In the genomic region with DNA sequence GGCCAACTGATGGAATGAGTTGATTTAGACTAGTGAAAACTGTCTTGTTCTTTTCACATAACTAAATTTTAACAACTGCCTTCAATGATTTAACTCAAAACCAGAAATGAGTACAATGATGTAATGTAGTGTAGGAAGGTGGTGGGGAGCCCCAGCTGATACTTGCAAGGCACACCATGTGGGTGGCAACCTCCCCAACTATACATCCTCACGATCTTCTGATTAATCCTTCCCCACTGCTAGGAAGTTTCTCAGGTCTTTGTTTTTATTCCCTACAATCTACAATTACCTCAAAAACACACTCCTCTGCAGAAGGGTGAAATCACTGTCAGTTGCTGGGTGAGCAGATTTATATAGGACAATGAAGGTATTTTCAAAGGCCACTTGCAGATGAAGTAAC, we compare ENCODE assay signal across 30 cellular contexts.
"Had no signal": no experiment of that assay in that cellular context is flagged by ENCODE, and none has a peak within 500 bp of the region (broad histone marks: within the 10 kb centered on the region; RNA-seq: fewer than 3 reads in every experiment).

No MANE protein-coding gene starts in this region.

- H3K27me3 Mint-ChIP-seq: activated CD4-positive, alpha-beta T cell treated with anti-CD3 and anti-CD28 coated beads, Interleukin-2, amount 10 ng/mL, durations not matched to agents 24 days and 14 days; activated naive CD4-positive, alpha-beta T cell treated with anti-CD3 and anti-CD28 coated beads, Interleukin-2, amount 10 ng/mL, durations not matched to agents 7 days and 5 days; activated T-cell treated with anti-CD3 and anti-CD28 coated beads, Interleukin-2, amount 50 U/mL, for 24 hours; brain had no signal

- H3K4me3 Mint-ChIP-seq: activated CD4-positive, alpha-beta T cell treated with anti-CD3 and anti-CD28 coated beads, Interleukin-2, amount 10 ng/mL, durations not matched to agents 24 days and 14 days; activated CD8-positive, alpha-beta T cell treated with anti-CD3 and anti-CD28 coated beads for 36 hours; activated naive CD4-positive, alpha-beta T cell treated with anti-CD3 and anti-CD28 coated beads, Interleukin-2, amount 10 ng/mL, durations not matched to agents 7 days and 5 days; activated naive CD8-positive, alpha-beta T cell; activated naive CD8-positive, alpha-beta T cell treated with anti-CD3 and anti-CD28 coated beads, Interleukin-2, amount 50 U/mL, for 24 hours; activated T-cell treated with anti-CD3 and anti-CD28 coated beads, Interleukin-2, amount 50 U/mL, for 24 hours; brain; T-helper 1 cell treated with Interleukin-12 subunit alpha and Interleukin-12 subunit beta and Interleukin-4 antibody, amounts not matched to agents 30 μg/mL and 1 μg/mL, for 36 hours; T-helper 2 cell treated with Interferon-gamma antibody and Interleukin-4, amounts not matched to agents 5 μg/mL and 100 μg/mL, for 36 hours had no signal

- H3K36me3 Mint-ChIP-seq: activated naive CD4-positive, alpha-beta T cell treated with anti-CD3 and anti-CD28 coated beads, Interleukin-2, amount 10 ng/mL, durations not matched to agents 7 days and 5 days; activated naive CD8-positive, alpha-beta T cell; brain had no signal

- H3K27me3 ChIP-seq: Peyer's patch, SJSA1 had no signal

- H3K4me3 ChIP-seq: Peyer's patch, SJSA1 had no signal

- H3K9me3 ChIP-seq: Peyer's patch, SJSA1, SK-N-SH had no signal

- FAIRE-seq: bronchial epithelial cell, TTC549 had no signal

- H3K27ac Mint-ChIP-seq: activated CD4-positive, alpha-beta T cell treated with anti-CD3 and anti-CD28 coated beads, Interleukin-2, amount 10 ng/mL, durations not matched to agents 24 days and 14 days; activated CD8-positive, alpha-beta T cell treated with anti-CD3 and anti-CD28 coated beads for 36 hours; activated naive CD4-positive, alpha-beta T cell treated with anti-CD3 and anti-CD28 coated beads, Interleukin-2, amount 10 ng/mL, durations not matched to agents 7 days and 5 days; activated naive CD8-positive, alpha-beta T cell; activated naive CD8-positive, alpha-beta T cell treated with anti-CD3 and anti-CD28 coated beads, Interleukin-2, amount 50 U/mL, for 24 hours; activated T-cell treated with anti-CD3 and anti-CD28 coated beads, Interleukin-2, amount 50 U/mL, for 24 hours; brain; T-helper 1 cell treated with Interleukin-12 subunit alpha and Interleukin-12 subunit beta and Interleukin-4 antibody, amounts not matched to agents 30 μg/mL and 1 μg/mL, for 36 hours; T-helper 2 cell treated with Interferon-gamma antibody and Interleukin-4, amounts not matched to agents 5 μg/mL and 100 μg/mL, for 36 hours had no signal

- H3K9me3 Mint-ChIP-seq: activated CD4-positive, alpha-beta T cell treated with anti-CD3 and anti-CD28 coated beads, Interleukin-2, amount 10 ng/mL, durations not matched to agents 24 days and 14 days; activated CD8-positive, alpha-beta T cell treated with anti-CD3 and anti-CD28 coated beads for 36 hours; activated naive CD4-positive, alpha-beta T cell treated with anti-CD3 and anti-CD28 coated beads, Interleukin-2, amount 10 ng/mL, durations not matched to agents 7 days and 5 days; activated naive CD8-positive, alpha-beta T cell treated with anti-CD3 and anti-CD28 coated beads, Interleukin-2, amount 50 U/mL, for 24 hours; brain; T-helper 1 cell treated with Interleukin-12 subunit alpha and Interleukin-12 subunit beta and Interleukin-4 antibody, amounts not matched to agents 30 μg/mL and 1 μg/mL, for 36 hours; T-helper 2 cell treated with Interferon-gamma antibody and Interleukin-4, amounts not matched to agents 5 μg/mL and 100 μg/mL, for 36 hours had no signal

- DNase-seq: activated CD4-positive, alpha-beta T cell treated with anti-CD3 and anti-CD28 coated beads, Interleukin-2, amount 10 ng/mL, durations not matched to agents 24 days and 14 days; activated CD4-positive, alpha-beta T cell treated with anti-CD3 and anti-CD28 coated beads, Interleukin-2, amount 50 U/mL, for 4 hours; activated CD8-positive, alpha-beta T cell treated with anti-CD3 and anti-CD28 coated beads for 36 hours; activated effector memory CD4-positive, alpha-beta T cell treated with Interleukin-2 at 50 U/mL for 16 hours; activated naive CD4-positive, alpha-beta T cell treated with anti-CD3 and anti-CD28 coated beads, Interleukin-2, amount 10 ng/mL, durations not matched to agents 7 days and 5 days; activated naive CD8-positive, alpha-beta T cell treated with anti-CD3 and anti-CD28 coated beads, Interleukin-2, amount 50 U/mL, for 24 hours; activated T-cell treated with anti-CD3 and anti-CD28 coated beads, Interleukin-2, amount 50 U/mL, for 24 hours; central memory CD4-positive, alpha-beta T cell; Karpas-422; NCI-H1105; NCI-H1417 treated with DMSO at 0.1 percent for 48 hours; NCI-H187 treated with DMSO at 0.1 percent for 48 hours; NCI-H2081 treated with DMSO at 0.1 percent for 48 hours; NCI-H2171; NCI-H510A; NCI-H526; NCI-H748 treated with DMSO at 0.1 percent for 48 hours; NK-92 treated with Interleukin-12 subunit alpha and Interleukin-12 subunit beta, amount 100 ng/mL, for 24 hours; PC-3; Peyer's patch; RPMI8226; SHP77 treated with DMSO at 0.1 percent for 48 hours; SK-N-SH had no signal

- ATAC-seq: activated CD8-positive, alpha-beta T cell treated with anti-CD3 and anti-CD28 coated beads for 36 hours; activated naive CD8-positive, alpha-beta T cell treated with anti-CD3 and anti-CD28 coated beads, Interleukin-2, amount 50 U/mL, for 24 hours; PC-3 had no signal

- H3K36me3 ChIP-seq: Peyer's patch, SJSA1 had no signal

- H3K4me1 ChIP-seq: Peyer's patch had no signal

- H3K4me1 Mint-ChIP-seq: activated CD4-positive, alpha-beta T cell treated with anti-CD3 and anti-CD28 coated beads, Interleukin-2, amount 10 ng/mL, durations not matched to agents 24 days and 14 days; activated naive CD4-positive, alpha-beta T cell treated with anti-CD3 and anti-CD28 coated beads, Interleukin-2, amount 10 ng/mL, durations not matched to agents 7 days and 5 days; activated naive CD8-positive, alpha-beta T cell treated with anti-CD3 and anti-CD28 coated beads, Interleukin-2, amount 50 U/mL, for 24 hours; brain had no signal

- H3K27ac ChIP-seq: Peyer's patch, SJSA1 had no signal
